ENCODE assay signal across 1 cellular context in genomic region chr11:132022718-132023117, GRCh38.
TF ChIP-seq lines count a peak whose summit lies in the region.

No MANE protein-coding gene starts in this region.

TF ChIP-seq in IMR-90, 13 proteins besides CTCF, POLR2A, EP300 and RAD21:
- TF ChIP-seq CHD1 (IDR thresholded peaks at IDR 0.05; ENCODE audit: low read depth, low read length) = no peak
- peak; percentile 12; the same call in 1 of the 2 replicates for TF ChIP-seq USF2 (IDR thresholded peaks at IDR 0.05; ENCODE audit: low read depth, low read length)
TF ChIP-seq in IMR-90: peak in this region for 1.
